Comparison of ENCODE assay signal across 21 cellular contexts in genomic region chr18:42969366-42969765, GRCh38.
"Had no signal": no experiment of that assay in that cellular context is flagged by ENCODE, and none has a peak within 500 bp of the region (broad histone marks: within the 10 kb centered on the region; RNA-seq: fewer than 3 reads in every experiment).

No MANE protein-coding gene starts in this region.

- ATAC-seq: esophagus mucosa, gastrocnemius medialis, heart right ventricle, left cardiac atrium, left lung, left ventricle myocardium superior, lower lobe of right lung, mucosa of descending colon had no signal

- DNase-seq: dermis blood vessel endothelial cell; dorsolateral prefrontal cortex; effector CD4-positive, alpha-beta T cell; effector memory CD4-positive, alpha-beta T cell; erythroblast; esophagus squamous epithelium; foreskin fibroblast; foreskin melanocyte; gastrocnemius medialis; glutamatergic neuron; head of caudate nucleus; heart right ventricle; hippocampal formation; kidney glomerular epithelial cell; left cardiac atrium; left lung; left ventricle myocardium superior; lower lobe of right lung; mesenchymal stem cell; mucosa of descending colon had no signal
